Comparison of ENCODE assay signal across 14 cellular contexts in the genomic region with DNA sequence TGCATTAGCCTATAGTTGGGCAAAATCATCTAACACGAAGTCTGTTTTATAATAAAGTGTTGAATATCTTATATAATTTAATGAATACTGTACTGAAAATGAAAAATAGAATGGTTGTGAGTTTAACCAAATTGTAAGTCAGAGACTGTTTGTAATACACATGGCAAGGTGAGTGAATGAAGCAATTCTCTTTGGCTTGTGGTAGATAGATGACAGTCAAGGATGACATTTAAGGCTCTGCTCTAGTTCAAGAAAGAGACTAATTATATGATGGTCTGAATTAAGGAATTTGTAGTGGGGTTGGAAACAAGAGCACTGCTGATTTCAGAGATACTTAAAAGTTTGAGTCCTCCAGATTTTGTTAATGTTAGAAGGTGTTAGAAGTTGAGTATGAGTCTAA. TPM values are rescaled to one million over a fixed set of nuclear protein-coding genes. Genes with fewer than 3 reads are reported as not detected.
DNase-seq lines count a peak whose midpoint lies in the region; ATAC-seq and TF ChIP-seq lines count a peak whose summit lies in the region.
"Had no signal": no experiment of that assay in that cellular context is flagged by ENCODE, and none has a peak within 500 bp of the region (broad histone marks: within the 10 kb centered on the region; RNA-seq: fewer than 3 reads in every experiment).

No MANE protein-coding gene starts in this region.

- H3K4me1 ChIP-seq in adipocyte (ENCODE audit: control insufficient read depth, insufficient read depth, low read length) (peaks cover 65% of the 10 kb centered on the region), osteoblast (ENCODE audit: insufficient read depth, low read length) (peaks cover 61% of the 10 kb centered on the region), colonic mucosa (no peaks in the 10 kb centered on the region), vagina (peaks cover 60% of the 10 kb centered on the region)

- TF ChIP-seq CTCF in osteoblast (IDR thresholded peaks at IDR 0.05; ENCODE audit: extremely low read depth, low read depth, low read length), result no peak
- no peak for TF ChIP-seq CTCF in colonic mucosa (IDR thresholded peaks at IDR 0.05)
- TF ChIP-seq CTCF in vagina (IDR thresholded peaks at IDR 0.05), result no peak

- peak; percentile 63 for ATAC-seq in stimulated activated naive CD8-positive, alpha-beta T cell treated with anti-CD3 and anti-CD28 coated beads, Interleukin-15, Interleukin-2, amounts not matched to agents 100 U/mL and 50 U/mL, for 24 hours
- no peak for ATAC-seq in stimulated activated naive CD8-positive, alpha-beta T cell treated with anti-CD3 and anti-CD28 coated beads, Interleukin-15, amount 100 ng/mL, for 72 hours
- ATAC-seq: CD8-positive, alpha-beta T cell had no signal

- no peaks in the 10 kb centered on the region for H3K36me3 ChIP-seq in adipocyte (ENCODE audit: control insufficient read depth, insufficient read depth, low read length, severe bottlenecking)
- peaks cover 11% of the 10 kb centered on the region for H3K36me3 ChIP-seq in osteoblast (ENCODE audit: insufficient read depth, low read length)
- H3K36me3 ChIP-seq in colonic mucosa, result no peaks in the 10 kb centered on the region
- no peaks in the 10 kb centered on the region for H3K36me3 ChIP-seq in vagina
- H3K36me3 ChIP-seq: BE2C, HAP-1 had no signal

- H3K4me1 Mint-ChIP-seq in stimulated activated naive CD8-positive, alpha-beta T cell treated with anti-CD3 and anti-CD28 coated beads, Interleukin-15, amount 100 ng/mL, for 72 hours, result peaks cover 15% of the 10 kb centered on the region

- H3K27ac ChIP-seq in osteoblast (ENCODE audit: low read depth, low read length), result peak overlapping the region; percentile 73
- H3K27ac ChIP-seq in colonic mucosa, result no peak overlapping the region
- no peak overlapping the region for H3K27ac ChIP-seq in vagina

- intact Hi-C loops in colonic mucosa (cut with DNase I) (no loop called here), vagina (cut with DNase I) (no loop called here)

- H3K9me3 Mint-ChIP-seq in stimulated activated naive CD8-positive, alpha-beta T cell treated with anti-CD3 and anti-CD28 coated beads, Interleukin-15, amount 100 ng/mL, for 72 hours, result peaks cover 5 to 7% of the 10 kb centered on the region in 2 donors

- TF ChIP-seq POLR2A in vagina (IDR thresholded peaks at IDR 0.05), result no peak

- H3K27me3 Mint-ChIP-seq in stimulated activated naive CD8-positive, alpha-beta T cell treated with anti-CD3 and anti-CD28 coated beads, Interleukin-15, amount 100 ng/mL, for 72 hours, result no peaks in the 10 kb centered on the region

- no peak overlapping the region for H3K27ac Mint-ChIP-seq in stimulated activated naive CD8-positive, alpha-beta T cell treated with anti-CD3 and anti-CD28 coated beads, Interleukin-15, amount 100 ng/mL, for 72 hours
- H3K27ac Mint-ChIP-seq: CD14-positive monocyte; CD8-positive, alpha-beta T cell had no signal

- H3K79me2 ChIP-seq in osteoblast (ENCODE audit: insufficient read depth, low read length), result peaks cover 99% of the 10 kb centered on the region

- no peaks in the 10 kb centered on the region for H3K9me3 ChIP-seq in adipocyte (ENCODE audit: control insufficient read depth, low read length)
- no peaks in the 10 kb centered on the region for H3K9me3 ChIP-seq in osteoblast (ENCODE audit: low read depth, low read length)
- no peaks in the 10 kb centered on the region for H3K9me3 ChIP-seq in colonic mucosa
- no peaks in the 10 kb centered on the region for H3K9me3 ChIP-seq in vagina
- H3K9me3 ChIP-seq: BE2C had no signal

- H3K9ac ChIP-seq in adipocyte (ENCODE audit: low read length) (no peak overlapping the region), colonic mucosa (ENCODE audit: low read depth in 2 of 2, low read length in 2 of 2) (no peak overlapping the region)

- H2AFZ ChIP-seq in osteoblast (ENCODE audit: low read length), result no peak overlapping the region

- no peaks in the 10 kb centered on the region for H3K27me3 ChIP-seq in adipocyte (replicated peaks; ENCODE audit: control insufficient read depth, insufficient read depth, low read length)
- H3K27me3 ChIP-seq in osteoblast (ENCODE audit: insufficient read depth, low read length), result no peaks in the 10 kb centered on the region
- no peaks in the 10 kb centered on the region for H3K27me3 ChIP-seq in colonic mucosa
- no peaks in the 10 kb centered on the region for H3K27me3 ChIP-seq in vagina
- H3K27me3 ChIP-seq: BE2C had no signal

- H3K4me2 ChIP-seq in osteoblast (ENCODE audit: insufficient read depth, low read length), result peak overlapping the region; percentile 70

- H4K20me1 ChIP-seq in osteoblast (ENCODE audit: insufficient read depth, low read length), result peaks cover 79% of the 10 kb centered on the region

- H3K4me3 ChIP-seq in adipocyte (ENCODE audit: low read length) (peak overlapping the region; percentile 36), osteoblast (ENCODE audit: insufficient read depth, low read length) (no peak overlapping the region), colonic mucosa (no peak overlapping the region), vagina (no peak overlapping the region)
- H3K4me3 ChIP-seq: HAP-1 had no signal

- H3K4me3 Mint-ChIP-seq in stimulated activated naive CD8-positive, alpha-beta T cell treated with anti-CD3 and anti-CD28 coated beads, Interleukin-15, amount 100 ng/mL, for 72 hours, result no peak overlapping the region
- H3K4me3 Mint-ChIP-seq: CD14-positive monocyte; CD8-positive, alpha-beta T cell had no signal

- DNase-seq in stimulated activated naive CD8-positive, alpha-beta T cell treated with anti-CD3 and anti-CD28 coated beads, Interleukin-15, Interleukin-2, amounts not matched to agents 100 U/mL and 50 U/mL, for 24 hours, result no peak
- DNase-seq in stimulated activated naive CD8-positive, alpha-beta T cell treated with anti-CD3 and anti-CD28 coated beads, Interleukin-15, amount 100 ng/mL, for 72 hours, result no peak
- DNase-seq in adipocyte (ENCODE audit: low read depth) (no peak), osteoblast (ENCODE audit: insufficient read length, low spot score, missing footprints) (no peak), colonic mucosa (no peak), HK-2 (ENCODE audit: unreplicated experiment) (no peak), vagina (ENCODE audit: extremely low spot score in 2 of 2) (no peak)
- DNase-seq: BE2C; Caco-2; CD8-positive, alpha-beta T cell; DND-41; GF-D8 had no signal

RNA-seq across cellular contexts. Expression of a gene that starts 8.8 kb away (rescaled TPM):
- total RNA-seq in osteoblast (124 and 136 TPM in 2 replicates), colonic mucosa (10 to 100 TPM in 1 of 2 donors, 1 to 10 TPM in 1; 8.2 to 17.5 TPM), vagina (26.0 TPM)
